Comparison of ENCODE assay signal across 12 cellular contexts in the genomic region with DNA sequence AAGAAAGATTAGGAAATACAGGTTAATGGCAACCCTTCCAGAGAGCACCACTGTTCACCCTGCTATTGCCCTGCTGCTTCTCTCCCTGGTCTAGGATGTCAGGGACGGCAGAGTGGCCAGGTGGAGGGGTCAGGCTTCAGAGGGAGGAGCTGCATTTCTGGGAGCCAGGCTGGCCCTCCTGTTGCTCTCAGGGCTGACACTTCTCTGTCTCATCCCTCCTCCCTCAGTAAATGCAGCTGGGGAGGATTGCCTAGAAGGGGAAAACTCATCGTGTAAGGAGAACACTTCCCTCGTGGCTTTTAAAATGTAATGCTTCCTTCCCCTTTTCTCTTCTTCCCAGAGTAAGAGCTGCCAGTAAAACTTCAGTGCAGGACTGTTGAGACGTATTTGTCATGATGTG. TPM values are rescaled to one million over a fixed set of nuclear protein-coding genes. Genes with fewer than 3 reads are reported as not detected.
DNase-seq lines count a peak whose midpoint lies in the region; ATAC-seq, FAIRE-seq and TF ChIP-seq lines count a peak whose summit lies in the region.
"Had no signal": no experiment of that assay in that cellular context is flagged by ENCODE, and none has a peak within 500 bp of the region (broad histone marks: within the 10 kb centered on the region; RNA-seq: fewer than 3 reads in every experiment).

No MANE protein-coding gene starts in this region.

- H3K27me3 ChIP-seq in BLaER1 treated with 17β-estradiol and CSF1 and Interleukin-3, amounts not matched to agents 10 nM and 100 nM, result no peaks in the 10 kb centered on the region
- H3K27me3 ChIP-seq in GM12878 (replicated peaks in 1 of 2; ENCODE audit: control insufficient read depth in 2 of 2, insufficient read depth in 2 of 2, low read length in 1 of 2), result no peaks in the 10 kb centered on the region
- no peaks in the 10 kb centered on the region for H3K27me3 ChIP-seq in naive thymus-derived CD4-positive, alpha-beta T cell (ENCODE audit: control insufficient read depth in 2 of 2, insufficient read depth in 2 of 2, low read length in 2 of 2)
- H3K27me3 ChIP-seq: Peyer's patch, thyroid gland had no signal

- RAD21 ChIA-PET in GM12878 (lab: Charles Lee; ENCODE audit: unreplicated experiment), result interaction anchor here (0.7 to 4.3 kb wide), 5 partner anchors 7 to 41 kb away, joined by 3 to 59 read pairs (median 7); a partner anchor contains a TSS

- POLR2A ChIA-PET in GM12878 (lab: Charles Lee), result interaction anchor here (0.7 to 4.5 kb wide), 4 partner anchors 18 to 1850 kb away, joined by 3 to 40 read pairs (median 3); no protein-coding TSS in a partner anchor
- POLR2A ChIA-PET in naive thymus-derived CD4-positive, alpha-beta T cell (lab: Charles Lee), result interaction anchor here (0.6 to 5.4 kb wide), 5 partner anchors 13 to 38 kb away, joined by 3 to 34 read pairs (median 5); a partner anchor contains a TSS

- H3K9me3 Mint-ChIP-seq in HFFc6, result no peaks in the 10 kb centered on the region
- peaks cover 0 to 2% (median 0%) of the 10 kb centered on the region in 11 donors for H3K9me3 Mint-ChIP-seq in naive thymus-derived CD4-positive, alpha-beta T cell

- BruUV-seq in GM12878 (replicated peaks; lab: Mats Ljungman, UMichigan), result no TSS peak

- peak overlapping the region in 10 of 11 experiments; percentile 1 to 66 (median 38); a peak in 15 of 22 replicates for H3K27ac ChIP-seq in BLaER1 treated with 17β-estradiol and CSF1 and Interleukin-3, amounts not matched to agents 10 nM and 100 nM
- H3K27ac ChIP-seq in GM12878 (ENCODE audit: control insufficient read depth, insufficient read depth), result peak overlapping the region; percentile 56
- H3K27ac ChIP-seq in naive thymus-derived CD4-positive, alpha-beta T cell (ENCODE audit: low read depth, low read length), result no peak overlapping the region

- H3K27me3 Mint-ChIP-seq in HFFc6 (ENCODE audit: insufficient read depth), result peaks cover 2% of the 10 kb centered on the region; the same call in 1 of the 2 replicates
- H3K27me3 Mint-ChIP-seq in naive thymus-derived CD4-positive, alpha-beta T cell, result no peaks in the 10 kb centered on the region

- peak overlapping the region; percentile 84 for H3K27ac Mint-ChIP-seq in HFFc6
- H3K27ac Mint-ChIP-seq in naive thymus-derived CD4-positive, alpha-beta T cell, result peak overlapping the region in 6 of 9 donors; percentile 39 to 93 (median 52)

- SMC1A ChIA-PET in GM12878 (lab: Charles Lee; ENCODE audit: uncharacterized antibody, unreplicated experiment), result interaction anchor here (1.3 to 17.8 kb wide), 4 partner anchors 15 to 41 kb away, joined by 6 to 336 read pairs (median 82); no protein-coding TSS in a partner anchor

- peaks cover 91% of the 10 kb centered on the region for H3K4me1 Mint-ChIP-seq in HFFc6 (ENCODE audit: low read depth)
- H3K4me1 Mint-ChIP-seq in naive thymus-derived CD4-positive, alpha-beta T cell, result peaks cover 81 to 98% (median 94%) of the 10 kb centered on the region in 7 donors

- TF ChIP-seq CTCF in HFFc6 (IDR thresholded peaks at IDR 0.05), result no peak
- no peak for TF ChIP-seq CTCF in GM12878 (IDR thresholded peaks at IDR 0.05 in 2 of 3, conservative IDR thresholded peaks at IDR 0.05 in 1 of 3; ENCODE audit: control insufficient read depth in 2 of 3, extremely low read depth in 1 of 3, insufficient read depth in 1 of 3, low read depth in 3 of 3, low read length in 3 of 3)

- intact Hi-C loops in GM12878 (cut with micrococcal nuclease; ENCODE audit: unreplicated experiment), result no loop called here
- intact Hi-C loops in naive thymus-derived CD4-positive, alpha-beta T cell (cut with micrococcal nuclease), result no loop called here

- FAIRE-seq in GM12878 (lab: Jason Lieb, UNC), result no peak
- no peak for FAIRE-seq in H54 (lab: Jason Lieb, UNC)
- FAIRE-seq: GM18507 had no signal

- CTCF ChIA-PET in GM12878 (lab: Yijun Ruan, JAX), result interaction anchor here (0.7 to 1.7 kb wide), 7 partner anchors 12 to 47 kb away, joined by 3 to 5 read pairs (median 4); no protein-coding TSS in a partner anchor
- CTCF ChIA-PET in naive thymus-derived CD4-positive, alpha-beta T cell (lab: Charles Lee), result no interaction called here

- peak overlapping the region in 4 of 10 experiments; percentile 2 to 33 (median 18); a peak in 4 of 20 replicates for H3K4me3 ChIP-seq in BLaER1 treated with 17β-estradiol and CSF1 and Interleukin-3, amounts not matched to agents 10 nM and 100 nM
- no peak overlapping the region for H3K4me3 ChIP-seq in GM12878
- H3K4me3 ChIP-seq in naive thymus-derived CD4-positive, alpha-beta T cell (ENCODE audit: low read length), result no peak overlapping the region
- H3K4me3 ChIP-seq: Peyer's patch, thyroid gland had no signal

- WGBS in GM12878 (ENCODE audit: insufficient coverage, insufficient replicate concordance, low lambda C conversion rate, missing lambda C conversion rate), result 31% methylated on average over 4 of the region's 4 CpGs

- peak overlapping the region; percentile 54; the same call in 1 of the 2 replicates for H3K4me3 Mint-ChIP-seq in HFFc6
- H3K4me3 Mint-ChIP-seq in naive thymus-derived CD4-positive, alpha-beta T cell, result peak overlapping the region in 6 of 10 donors; percentile 0 to 80 (median 18)

- H3K36me3 ChIP-seq in BLaER1 treated with 17β-estradiol and CSF1 and Interleukin-3, amounts not matched to agents 10 nM and 100 nM, result peaks cover 0 to 8% (median 0%) of the 10 kb centered on the region in 11 experiments; a peak in 1 of 22 replicates
- peaks cover 0 to 6% of the 10 kb centered on the region in 2 experiments; a peak in 3 of 4 replicates for H3K36me3 ChIP-seq in GM12878 (ENCODE audit: control insufficient read depth in 2 of 2, insufficient read depth in 2 of 2, low read length in 1 of 2)
- no peaks in the 10 kb centered on the region for H3K36me3 ChIP-seq in naive thymus-derived CD4-positive, alpha-beta T cell (ENCODE audit: control insufficient read depth in 2 of 3, insufficient read depth in 3 of 3, low read length in 3 of 3)
- H3K36me3 ChIP-seq: Peyer's patch, thyroid gland had no signal

- H3K4me1 ChIP-seq in BLaER1 treated with 17β-estradiol and CSF1 and Interleukin-3, amounts not matched to agents 10 nM and 100 nM, result peaks cover 81 to 100% (median 95%) of the 10 kb centered on the region in 10 experiments
- peaks cover 85% of the 10 kb centered on the region for H3K4me1 ChIP-seq in GM12878 (ENCODE audit: control insufficient read depth, insufficient read depth, low read length)
- H3K4me1 ChIP-seq in naive thymus-derived CD4-positive, alpha-beta T cell (ENCODE audit: control insufficient read depth in 2 of 2, insufficient read depth in 2 of 2, low read length in 2 of 2), result peaks cover 47 to 71% of the 10 kb centered on the region in 2 donors

- no peak for TF ChIP-seq RAD21 in GM12878 (IDR thresholded peaks at IDR 0.05; ENCODE audit: insufficient read depth, low read depth, low read length)

- in situ Hi-C loops in GM12878 (cut with MboI), result no loop called here

- no peaks in the 10 kb centered on the region for H3K36me3 Mint-ChIP-seq in HFFc6 (ENCODE audit: low read depth)
- peaks cover 0 to 14% (median 0%) of the 10 kb centered on the region in 5 donors for H3K36me3 Mint-ChIP-seq in naive thymus-derived CD4-positive, alpha-beta T cell

- peaks cover 89 to 100% (median 99%) of the 10 kb centered on the region in 11 experiments for H4K20me1 ChIP-seq in BLaER1 treated with 17β-estradiol and CSF1 and Interleukin-3, amounts not matched to agents 10 nM and 100 nM
- no peaks in the 10 kb centered on the region for H4K20me1 ChIP-seq in GM12878 (ENCODE audit: control insufficient read depth, insufficient read depth)

- no peak for TF ChIP-seq POLR2A in GM12878 (IDR thresholded peaks at IDR 0.05; ENCODE audit: low read depth, low read length)
- TF ChIP-seq POLR2A in H54 (IDR thresholded peaks at IDR 0.05; ENCODE audit: low read depth, low read length), result no peak

- no peak for DNase-seq in HFFc6
- no peak for DNase-seq in GM12878 (ENCODE audit: low read depth, low spot score)
- no peak for DNase-seq in naive thymus-derived CD4-positive, alpha-beta T cell
- no peak for DNase-seq in H54 (ENCODE audit: insufficient read length, low spot score)
- no peak for DNase-seq in NCI-H1694 treated with DMSO at 0.1 percent for 48 hours (lab: John Stamatoyannopoulos, UW)
- no peak for DNase-seq in SK-N-DZ (ENCODE audit: low spot score)
- DNase-seq: Peyer's patch; stimulated activated CD4-positive, alpha-beta T cell treated with anti-CD3 and anti-CD28 coated beads, Interleukin-4, amount 100 ng/mL, for 4 hours; thyroid gland had no signal

- H3K9ac ChIP-seq in BLaER1 treated with 17β-estradiol and CSF1 and Interleukin-3, amounts not matched to agents 10 nM and 100 nM, result peak overlapping the region in 10 of 11 experiments; percentile 10 to 55 (median 46); a peak in 11 of 22 replicates
- H3K9ac ChIP-seq in GM12878 (ENCODE audit: control insufficient read depth, insufficient read depth, low read length), result no peak overlapping the region

- TF ChIP-seq EP300 in GM12878 (IDR thresholded peaks at IDR 0.05; ENCODE audit: borderline replicate concordance in 1 of 2, control insufficient read depth in 1 of 2, low read depth in 2 of 2, low read length in 2 of 2), result no peak

- peak overlapping the region; percentile 71 to 99 (median 85) for H3K4me2 ChIP-seq in BLaER1 treated with 17β-estradiol and CSF1 and Interleukin-3, amounts not matched to agents 10 nM and 100 nM
- H3K4me2 ChIP-seq in GM12878 (ENCODE audit: control insufficient read depth, insufficient read depth), result no peak overlapping the region; the same call in 1 of the 2 replicates

- ATAC-seq in GM12878 (no peak), GM18867 (IDR thresholded peaks at IDR 0.05; ENCODE audit: unreplicated experiment) (no peak)
- peak; percentile 36 for ATAC-seq in naive thymus-derived CD4-positive, alpha-beta T cell

- H3K79me2 ChIP-seq in GM12878 (ENCODE audit: control insufficient read depth, insufficient read depth, low read length), result peaks cover 98% of the 10 kb centered on the region

- no peaks in the 10 kb centered on the region for H3K9me3 ChIP-seq in BLaER1 treated with 17β-estradiol and CSF1 and Interleukin-3, amounts not matched to agents 10 nM and 100 nM (replicated peaks in 1 of 11)
- no peaks in the 10 kb centered on the region for H3K9me3 ChIP-seq in GM12878 (replicated peaks; ENCODE audit: control insufficient read depth, insufficient read depth, low read length)
- H3K9me3 ChIP-seq in naive thymus-derived CD4-positive, alpha-beta T cell (ENCODE audit: control insufficient read depth in 2 of 3, low read length in 3 of 3), result no peaks in the 10 kb centered on the region
- H3K9me3 ChIP-seq: Peyer's patch, thyroid gland had no signal

- H2AFZ ChIP-seq in GM12878 (ENCODE audit: control insufficient read depth, low read depth, low read length), result no peak overlapping the region

RNA-seq across cellular contexts. Expression of a gene that starts 20.8 kb away (rescaled TPM):
- total RNA-seq in HFFc6 (2021; fragmentation: NEBNext Ultra II Directional; extraction: Animal tissue kit (Norgen Biotek cat#: 25700)), result 10 to 100 TPM; 15.8 to 21.8 (median 17.9) TPM
- total RNA-seq in GM12878 (2013; cell fraction: nucleolus; rRNA removed), result 59.8 and 61.3 TPM in 2 replicates
- total RNA-seq in GM12878 (2014; rRNA removed) (6.9 and 8.3 TPM in 2 replicates), GM12878 (2014; rRNA removed; fragmentation: Illumina TruSeq; extraction: Trizol) (11.0 and 11.1 TPM in 2 replicates), GM12878 (2021) (39.8 and 40.1 TPM in 2 replicates)
- 18.4 TPM for polyA plus RNA-seq in GM12878 (2011; ENCODE audit: low read depth)
- polyA plus RNA-seq in GM12878 (2011; rRNA removed) (11.3 and 16.7 TPM in 2 replicates), GM12878 (2014; fragmentation: Illumina TruSeq; extraction: Trizol) (19.4 and 23.7 TPM in 2 replicates), GM12878 (2014; fragmentation: Nextera tagmentation; extraction: Ambion mirVana) (1 to 10 TPM; 6.6 to 9.4 TPM), GM12878 (2014; rRNA removed) (25.8 and 31.1 TPM in 2 replicates), GM12878 (2016; fragmentation: Nextera tagmentation; extraction: Ambion mirVana) (10 to 100 TPM; 27.1 to 33.7 TPM)
- 13.8 and 14.1 TPM in 2 replicates for polyA plus RNA-seq in GM12878 (2011; cell fraction: cytosol; rRNA removed)
- polyA plus RNA-seq in GM12878 (2011; cell fraction: nucleus; rRNA removed), result 38.9 and 46.9 TPM in 2 replicates
- 23.6 and 27.7 TPM in 2 replicates for polyA plus RNA-seq in GM12878 (2012)
- polyA minus RNA-seq in GM12878 (2011; rRNA and poly(A)+ RNA removed), result 17.6 and 19.5 TPM in 2 replicates
- polyA minus RNA-seq in GM12878 (2011; cell fraction: cytosol; rRNA and poly(A)+ RNA removed), result 5.1 and 5.6 TPM in 2 replicates
- polyA minus RNA-seq in GM12878 (2011; cell fraction: nucleus; rRNA and poly(A)+ RNA removed), result 14.9 and 32.6 TPM in 2 replicates
- total RNA-seq in naive thymus-derived CD4-positive, alpha-beta T cell, result 10 to 100 TPM; 42.9 to 90.8 (median 65.0) TPM
- 1 to 10 TPM; 4.3 to 6.3 TPM for polyA plus RNA-seq in naive thymus-derived CD4-positive, alpha-beta T cell
- 1.9 and 2.3 TPM in 2 replicates for polyA plus RNA-seq in SK-N-DZ (2014; cell fraction: cytosol; rRNA removed)
- 1.8 and 6.1 TPM in 2 replicates for polyA plus RNA-seq in SK-N-DZ (2014; cell fraction: nucleus; rRNA removed)

RNA-seq across cellular contexts. Expression of a gene that starts 57.5 kb away (rescaled TPM):
- not detected for total RNA-seq in HFFc6 (2021; fragmentation: NEBNext Ultra II Directional; extraction: Animal tissue kit (Norgen Biotek cat#: 25700))
- not detected in 2 replicates for total RNA-seq in GM12878 (2013; cell fraction: nucleolus; rRNA removed)
- total RNA-seq in GM12878 (2014; rRNA removed), result not detected in 2 replicates
- total RNA-seq in GM12878 (2014; rRNA removed; fragmentation: Illumina TruSeq; extraction: Trizol), result not detected in 2 replicates
- not detected in 2 replicates for total RNA-seq in GM12878 (2021)
- not detected for polyA plus RNA-seq in GM12878 (2011; ENCODE audit: low read depth)
- polyA plus RNA-seq in GM12878 (2011; rRNA removed), result not detected in 2 replicates
- polyA plus RNA-seq in GM12878 (2011; cell fraction: cytosol; rRNA removed), result not detected in 2 replicates
- not detected in 2 replicates for polyA plus RNA-seq in GM12878 (2011; cell fraction: nucleus; rRNA removed)
- not detected in 2 replicates for polyA plus RNA-seq in GM12878 (2012)
- not detected in 2 replicates for polyA plus RNA-seq in GM12878 (2014; fragmentation: Illumina TruSeq; extraction: Trizol)
- not detected for polyA plus RNA-seq in GM12878 (2014; fragmentation: Nextera tagmentation; extraction: Ambion mirVana)
- not detected in 2 replicates for polyA plus RNA-seq in GM12878 (2014; rRNA removed)
- not detected for polyA plus RNA-seq in GM12878 (2016; fragmentation: Nextera tagmentation; extraction: Ambion mirVana)
- polyA minus RNA-seq in GM12878 (2011; rRNA and poly(A)+ RNA removed), result not detected in 2 replicates
- polyA minus RNA-seq in GM12878 (2011; cell fraction: cytosol; rRNA and poly(A)+ RNA removed), result not detected in 2 replicates
- polyA minus RNA-seq in GM12878 (2011; cell fraction: nucleus; rRNA and poly(A)+ RNA removed), result not detected in 2 replicates
- total RNA-seq in naive thymus-derived CD4-positive, alpha-beta T cell, result not detected
- polyA plus RNA-seq in naive thymus-derived CD4-positive, alpha-beta T cell, result not detected
- polyA plus RNA-seq in SK-N-DZ (2014; cell fraction: cytosol; rRNA removed), result 5.1 and 7.3 TPM in 2 replicates
- polyA plus RNA-seq in SK-N-DZ (2014; cell fraction: nucleus; rRNA removed), result 4.1 and 4.8 TPM in 2 replicates
- total RNA-seq: Peyer's patch, thyroid gland had no signal
